Comparison of ENCODE assay signal across 17 cellular contexts in genomic region chr13:113113846-113114271, GRCh38. TPM values are rescaled to one million over a fixed set of nuclear protein-coding genes. Genes with fewer than 3 reads are reported as not detected.
"Had no signal": no experiment of that assay in that cellular context is flagged by ENCODE, and none has a peak within 500 bp of the region (broad histone marks: within the 10 kb centered on the region; RNA-seq: fewer than 3 reads in every experiment).

No MANE protein-coding gene starts in this region.

- H3K27me3 ChIP-seq: SJCRH30 had no signal

- H3K9me3 ChIP-seq: SJCRH30, thyroid gland had no signal

- DNase-seq: activated CD8-positive, alpha-beta memory T cell treated with anti-CD3 and anti-CD28 coated beads, Interleukin-2, amount 50 U/mL, for 4 hours; activated CD8-positive, alpha-beta T cell treated with anti-CD3 and anti-CD28 coated beads for 36 hours; hypothalamus; mesenchymal stem cell; nephron progenitor cell; SW 1271; thyroid gland had no signal

- H3K36me3 ChIP-seq: SJCRH30, thyroid gland had no signal

- H3K4me3 ChIP-seq: dorsolateral prefrontal cortex, SJCRH30, skin epidermis, thyroid gland had no signal

- H3K27ac ChIP-seq: dorsolateral prefrontal cortex, SJCRH30, skin epidermis, thyroid gland had no signal

- H3K4me1 ChIP-seq: SJCRH30 had no signal

- ATAC-seq: activated CD8-positive, alpha-beta T cell treated with anti-CD3 and anti-CD28 coated beads for 36 hours; activated naive CD4-positive, alpha-beta T cell treated with anti-CD3 and anti-CD28 coated beads, Interleukin-2, amount 50 U/mL, for 72 hours; esophagus mucosa had no signal

RNA-seq across cellular contexts. Expression of gene F7, which starts 8.3 kb away (rescaled TPM):
- total RNA-seq: activated naive CD4-positive, alpha-beta T cell treated with anti-CD3 and anti-CD28 coated beads, Interleukin-2, amount 50 U/mL, for 72 hours; activated T-helper 1 cell treated with anti-CD3 and anti-CD28 coated beads, Interleukin-12 subunit alpha, Interleukin-12 subunit beta, Interleukin-2, Interleukin-4 antibody, amounts not matched to agents 30 ng/mL and 10 ng/mL and 1 ng/mL, durations not matched to agents 14 hours and 24 hours and 36 hours; esophagus mucosa; glomerular endothelial cell; SJCRH30; thyroid gland had no signal

RNA-seq across cellular contexts. Expression of gene F10, which starts 8.7 kb away (rescaled TPM):
- total RNA-seq: activated CD8-positive, alpha-beta T cell treated with anti-CD3 and anti-CD28 coated beads for 36 hours; activated naive CD4-positive, alpha-beta T cell treated with anti-CD3 and anti-CD28 coated beads, Interleukin-2, amount 50 U/mL, for 72 hours; activated T-helper 1 cell treated with anti-CD3 and anti-CD28 coated beads, Interleukin-12 subunit alpha, Interleukin-12 subunit beta, Interleukin-2, Interleukin-4 antibody, amounts not matched to agents 30 ng/mL and 10 ng/mL and 1 ng/mL, durations not matched to agents 14 hours and 24 hours and 36 hours; glomerular endothelial cell had no signal

RNA-seq across cellular contexts. Expression of gene PROZ, which starts 44.6 kb away (rescaled TPM):
- total RNA-seq: activated CD8-positive, alpha-beta T cell treated with anti-CD3 and anti-CD28 coated beads for 36 hours; activated T-helper 1 cell treated with anti-CD3 and anti-CD28 coated beads, Interleukin-12 subunit alpha, Interleukin-12 subunit beta, Interleukin-2, Interleukin-4 antibody, amounts not matched to agents 30 ng/mL and 10 ng/mL and 1 ng/mL, durations not matched to agents 14 hours and 24 hours and 36 hours; chondrocyte; esophagus mucosa; glomerular endothelial cell; omental fat pad; renal cortical epithelial cell; SJCRH30; thyroid gland had no signal
